15 cellular contexts compared by ENCODE assay signal in genomic region chr5:174327896-174328295, GRCh38.
DNase-seq lines count a peak whose midpoint lies in the region; ATAC-seq, FAIRE-seq and TF ChIP-seq lines count a peak whose summit lies in the region.
"Had no signal": no experiment of that assay in that cellular context is flagged by ENCODE, and none has a peak within 500 bp of the region (broad histone marks: within the 10 kb centered on the region; RNA-seq: fewer than 3 reads in every experiment).

No MANE protein-coding gene starts in this region.

- TF ChIP-seq CTCF in astrocyte (IDR thresholded peaks at IDR 0.05; ENCODE audit: insufficient read depth, low read depth, low read length) (no peak), smooth muscle cell (IDR thresholded peaks at IDR 0.05; ENCODE audit: borderline replicate concordance, insufficient read depth, poor library complexity, severe bottlenecking) (no peak)

- no peaks in the 10 kb centered on the region for H3K4me1 Mint-ChIP-seq in stimulated activated naive CD8-positive, alpha-beta T cell treated with anti-CD3 and anti-CD28 coated beads, Interleukin-15, amount 100 ng/mL, for 72 hours
- H3K4me1 Mint-ChIP-seq in astrocyte (ENCODE audit: low read depth, unreplicated experiment): peaks cover 9% of the 10 kb centered on the region
- H3K4me1 Mint-ChIP-seq: B cell had no signal

- no peaks in the 10 kb centered on the region for H3K9me3 ChIP-seq in astrocyte (ENCODE audit: insufficient read depth, low read depth, low read length)
- H3K9me3 ChIP-seq in smooth muscle cell (replicated peaks; ENCODE audit: low read depth): no peaks in the 10 kb centered on the region
- H3K9me3 ChIP-seq in Karpas-422 (ENCODE audit: low read length): no peaks in the 10 kb centered on the region
- H3K9me3 ChIP-seq: HAP-1, Peyer's patch, SJCRH30 had no signal

- DNase-seq in stimulated activated naive CD8-positive, alpha-beta T cell treated with anti-CD3 and anti-CD28 coated beads, Interleukin-15, amount 100 ng/mL, for 72 hours: no peak
- DNase-seq in stimulated activated naive CD8-positive, alpha-beta T cell treated with anti-CD3 and anti-CD28 coated beads, Interleukin-15, Interleukin-2, amounts not matched to agents 100 U/mL and 50 U/mL, for 24 hours: no peak
- DNase-seq in astrocyte (ENCODE audit: low read depth): no peak
- peak; percentile 73 for DNase-seq in mesenteric fat pad (ENCODE audit: low spot score)
- DNase-seq in smooth muscle cell (lab: John Stamatoyannopoulos, UW; ENCODE audit: unreplicated experiment): no peak
- no peak for DNase-seq in Karpas-422
- DNase-seq: NCI-H2171 had no signal

- peak; percentile 16 for ATAC-seq in stimulated activated naive CD8-positive, alpha-beta T cell treated with anti-CD3 and anti-CD28 coated beads, Interleukin-15, amount 100 ng/mL, for 72 hours
- no peak for ATAC-seq in stimulated activated naive CD8-positive, alpha-beta T cell treated with anti-CD3 and anti-CD28 coated beads, Interleukin-15, Interleukin-2, amounts not matched to agents 100 U/mL and 50 U/mL, for 24 hours
- ATAC-seq in GM21576 (IDR thresholded peaks at IDR 0.05; ENCODE audit: unreplicated experiment) (no peak), GM18873 (IDR thresholded peaks at IDR 0.05; ENCODE audit: low FRiP score, unreplicated experiment) (no peak)

- no peak overlapping the region for H3K4me2 ChIP-seq in astrocyte (ENCODE audit: low read length)
- peak overlapping the region; percentile 9 for H3K4me2 ChIP-seq in smooth muscle cell
- H3K4me2 ChIP-seq in Karpas-422 (ENCODE audit: low read depth, low read length, poor library complexity, severe bottlenecking): no peak overlapping the region

- no peaks in the 10 kb centered on the region for H3K9me3 Mint-ChIP-seq in stimulated activated naive CD8-positive, alpha-beta T cell treated with anti-CD3 and anti-CD28 coated beads, Interleukin-15, amount 100 ng/mL, for 72 hours
- H3K9me3 Mint-ChIP-seq in astrocyte (ENCODE audit: unreplicated experiment): peaks cover 5% of the 10 kb centered on the region

- no peak for FAIRE-seq in astrocyte (lab: Jason Lieb, UNC)
- FAIRE-seq: A204.1, D721Med had no signal

- H3K4me3 Mint-ChIP-seq in stimulated activated naive CD8-positive, alpha-beta T cell treated with anti-CD3 and anti-CD28 coated beads, Interleukin-15, amount 100 ng/mL, for 72 hours: no peak overlapping the region
- H3K4me3 Mint-ChIP-seq in astrocyte (ENCODE audit: unreplicated experiment): no peak overlapping the region
- H3K4me3 Mint-ChIP-seq: B cell had no signal

- H3K36me3 ChIP-seq in astrocyte (ENCODE audit: insufficient read depth, low read length) (no peaks in the 10 kb centered on the region), smooth muscle cell (ENCODE audit: low read depth) (no peaks in the 10 kb centered on the region), Karpas-422 (ENCODE audit: insufficient read depth, low read length) (no peaks in the 10 kb centered on the region)
- H3K36me3 ChIP-seq: HAP-1, Peyer's patch, SJCRH30 had no signal

- H3K9ac ChIP-seq in astrocyte (ENCODE audit: low read length) (no peak overlapping the region), smooth muscle cell (ENCODE audit: low read depth) (peak overlapping the region; percentile 15), Karpas-422 (ENCODE audit: low read length) (no peak overlapping the region)

- no peak overlapping the region for H3K27ac ChIP-seq in astrocyte (ENCODE audit: low read depth, low read length)
- H3K27ac ChIP-seq in smooth muscle cell (ENCODE audit: low read depth): peak overlapping the region; percentile 44
- no peak overlapping the region for H3K27ac ChIP-seq in Karpas-422 (ENCODE audit: low read length)
- H3K27ac ChIP-seq: Peyer's patch, SJCRH30 had no signal

- H3F3A ChIP-seq in smooth muscle cell (ENCODE audit: low read depth): peaks cover 4% of the 10 kb centered on the region

- H3K79me2 ChIP-seq in astrocyte (ENCODE audit: insufficient read depth, low read length) (no peaks in the 10 kb centered on the region), smooth muscle cell (ENCODE audit: low read depth) (no peaks in the 10 kb centered on the region), Karpas-422 (ENCODE audit: low read length) (no peaks in the 10 kb centered on the region)

- H3K36me3 Mint-ChIP-seq in astrocyte (ENCODE audit: low read depth, unreplicated experiment): peaks cover 2% of the 10 kb centered on the region

- no peaks in the 10 kb centered on the region for H4K20me1 ChIP-seq in astrocyte (ENCODE audit: insufficient read depth, low read length)
- no peaks in the 10 kb centered on the region for H4K20me1 ChIP-seq in smooth muscle cell (ENCODE audit: low read depth)
- no peaks in the 10 kb centered on the region for H4K20me1 ChIP-seq in Karpas-422 (ENCODE audit: insufficient read depth, low read depth, low read length)

- peaks cover 25% of the 10 kb centered on the region for H3K27me3 Mint-ChIP-seq in stimulated activated naive CD8-positive, alpha-beta T cell treated with anti-CD3 and anti-CD28 coated beads, Interleukin-15, amount 100 ng/mL, for 72 hours
- H3K27me3 Mint-ChIP-seq in astrocyte (ENCODE audit: low read depth, unreplicated experiment): peaks cover 21% of the 10 kb centered on the region

- H3K27ac Mint-ChIP-seq in stimulated activated naive CD8-positive, alpha-beta T cell treated with anti-CD3 and anti-CD28 coated beads, Interleukin-15, amount 100 ng/mL, for 72 hours: no peak overlapping the region
- peak overlapping the region; percentile 58 for H3K27ac Mint-ChIP-seq in astrocyte (ENCODE audit: unreplicated experiment)
- H3K27ac Mint-ChIP-seq: B cell had no signal

- H3K4me1 ChIP-seq in astrocyte (ENCODE audit: insufficient read depth, low read length): peaks cover 12% of the 10 kb centered on the region
- H3K4me1 ChIP-seq in smooth muscle cell (ENCODE audit: low read depth): peaks cover 21% of the 10 kb centered on the region
- peaks cover 9% of the 10 kb centered on the region for H3K4me1 ChIP-seq in Karpas-422 (ENCODE audit: low read length)
- H3K4me1 ChIP-seq: HAP-1, Peyer's patch had no signal

- WGBS in smooth muscle cell (ENCODE audit: low lambda C conversion rate): 81% methylated on average over 9 of the region's 9 CpGs

- H2AFZ ChIP-seq in astrocyte (ENCODE audit: low read depth, low read length) (no peak overlapping the region), smooth muscle cell (ENCODE audit: low read depth) (no peak overlapping the region), Karpas-422 (ENCODE audit: low read length) (no peak overlapping the region)

- H3K27me3 ChIP-seq in astrocyte (ENCODE audit: insufficient read depth, low read length) (no peaks in the 10 kb centered on the region), smooth muscle cell (ENCODE audit: low read depth) (no peaks in the 10 kb centered on the region), Karpas-422 (ENCODE audit: low read length) (no peaks in the 10 kb centered on the region)
- H3K27me3 ChIP-seq: Peyer's patch had no signal

- no peaks in the 10 kb centered on the region for H3K9me2 ChIP-seq in Karpas-422 (replicated peaks; ENCODE audit: insufficient read depth, low read length)

- H3K4me3 ChIP-seq in astrocyte (ENCODE audit: insufficient read depth, low read depth, low read length) (no peak overlapping the region), smooth muscle cell (no peak overlapping the region), Karpas-422 (ENCODE audit: low read length) (no peak overlapping the region)
- H3K4me3 ChIP-seq: HAP-1, Peyer's patch, SJCRH30 had no signal
